16 cellular contexts compared by ENCODE assay signal in genomic region chr2:44912660-44913059, GRCh38. TPM values are rescaled to one million over a fixed set of nuclear protein-coding genes. Genes with fewer than 3 reads are reported as not detected.
DNase-seq lines count a peak whose midpoint lies in the region; ATAC-seq and TF ChIP-seq lines count a peak whose summit lies in the region.
"Had no signal": no experiment of that assay in that cellular context is flagged by ENCODE, and none has a peak within 500 bp of the region (broad histone marks: within the 10 kb centered on the region; RNA-seq: fewer than 3 reads in every experiment).

No MANE protein-coding gene starts in this region.

- H3K27me3 ChIP-seq in GM23248 (replicated peaks; ENCODE audit: insufficient read depth): no peaks in the 10 kb centered on the region; the same call in 1 of the 2 replicates

- no peak overlapping the region for H3K4me3 ChIP-seq in GM23248
- H3K4me3 ChIP-seq in fibroblast of villous mesenchyme (ENCODE audit: low read depth, low read length): no peak overlapping the region
- H3K4me3 ChIP-seq: transverse colon had no signal

- TF ChIP-seq CTCF in RWPE1 (conservative IDR thresholded peaks at IDR 0.05; ENCODE audit: low read depth) (no peak), fibroblast of villous mesenchyme (IDR thresholded peaks at IDR 0.05; ENCODE audit: insufficient read depth, low read depth, low read length) (no peak)

- in situ Hi-C loops in GM23248 (cut with MboI): no loop called here

- no peaks in the 10 kb centered on the region for H3K9me2 ChIP-seq in GM23248 (ENCODE audit: insufficient read depth)
- H3K9me2 ChIP-seq: SK-N-SH had no signal

- H2AFZ ChIP-seq in GM23248: no peak overlapping the region

- H3K9me3 ChIP-seq in GM23248 (ENCODE audit: low read depth): no peaks in the 10 kb centered on the region

- POLR2A ChIA-PET in RWPE1 (lab: Yijun Ruan, JAX; ENCODE audit: low non-redundant PET): no interaction called here

- H3K27ac ChIP-seq in GM23248: peak overlapping the region; percentile 43
- H3K27ac ChIP-seq in RWPE1: no peak overlapping the region; the same call in 1 of the 2 replicates
- H3K27ac ChIP-seq: transverse colon had no signal

- H3K4me2 ChIP-seq in GM23248 (ENCODE audit: unreplicated experiment): no peak overlapping the region
- H3K4me2 ChIP-seq: SK-N-SH had no signal

- CTCF ChIA-PET in RWPE1 (lab: Yijun Ruan, JAX): no interaction called here

- no peak for ATAC-seq in HG03432 (IDR thresholded peaks at IDR 0.05; ENCODE audit: unreplicated experiment)

- no peaks in the 10 kb centered on the region for H4K20me1 ChIP-seq in GM23248 (ENCODE audit: insufficient read depth)

- H3K79me2 ChIP-seq in GM23248 (ENCODE audit: insufficient read depth): no peaks in the 10 kb centered on the region

- peaks cover 15% of the 10 kb centered on the region for H3F3A ChIP-seq in GM23248 (ENCODE audit: insufficient read depth)

- H3K36me3 ChIP-seq in GM23248 (ENCODE audit: low read depth): no peaks in the 10 kb centered on the region
- H3K36me3 ChIP-seq: transverse colon had no signal

- no peak overlapping the region; the same call in 1 of the 2 replicates for H3K9ac ChIP-seq in GM23248
- H3K9ac ChIP-seq: SK-N-SH had no signal

- H3K4me1 ChIP-seq in GM23248 (ENCODE audit: insufficient read depth): no peaks in the 10 kb centered on the region
- H3K4me1 ChIP-seq: transverse colon had no signal

- 2 to 4% methylated on average over 5 of the region's 5 CpGs for WGBS in GM23248 (ENCODE audit: low coverage in 1 of 2, low lambda C conversion rate in 2 of 2, missing lambda C conversion rate in 2 of 2), 2 experiments

- peak; percentile 48 for DNase-seq in A172 (ENCODE audit: low spot score)
- DNase-seq in GM23248: peak; percentile 93
- DNase-seq in RWPE1 (ENCODE audit: low spot score): peak; percentile 18
- DNase-seq in fibroblast of villous mesenchyme (ENCODE audit: low read depth): peak; percentile 53
- no peak for DNase-seq in NCI-H1092 treated with DMSO at 0.1 percent for 48 hours (lab: John Stamatoyannopoulos, UW)
- no peak for DNase-seq in NAMALWA (ENCODE audit: low spot score)
- DNase-seq in NCI-H748 (lab: John Stamatoyannopoulos, UW; ENCODE audit: unreplicated experiment): no peak
- DNase-seq: activated effector memory CD4-positive, alpha-beta T cell treated with anti-CD3 and anti-CD28 coated beads, Interleukin-2, amount 50 U/mL, for 16 hours; Calu3; NCI-H1092; NCI-H2227 treated with DMSO at 0.1 percent for 48 hours; SK-N-SH; transverse colon had no signal

RNA-seq across cellular contexts. Expression of gene SIX3, which starts 28.8 kb away (rescaled TPM):
- not detected in 2 replicates for total RNA-seq in A172 (2014; rRNA removed; shearing (Covaris generic))
- not detected in 2 replicates for total RNA-seq in GM23248 (2014; rRNA removed; shearing (Covaris generic))
- not detected in 2 replicates for polyA plus RNA-seq in GM23248 (2016; fragmentation: Nextera tagmentation; extraction: Ambion mirVana)
- total RNA-seq in fibroblast of villous mesenchyme: not detected in 2 replicates
- total RNA-seq: Calu3, lung microvascular endothelial cell, transverse colon had no signal
- polyA plus RNA-seq: AG04450 had no signal

Comparison
In these comparisons a context has a peak if more than half of its experiments do, and no peak if none do; other contexts are left out.
1. DNase-seq: peak in A172 (single experiment), GM23248 (single experiment), RWPE1 (single experiment) and fibroblast of villous mesenchyme (single experiment); none in NCI-H1092 treated with DMSO at 0.1 percent for 48 hours (single experiment), NAMALWA (single experiment) and NCI-H748 (single experiment).